Comparison of ENCODE assay signal across 8 cellular contexts in genomic region chr3:39148116-39149058, GRCh38. TPM values are rescaled to one million over a fixed set of nuclear protein-coding genes. Genes with fewer than 3 reads are reported as not detected.
DNase-seq lines count a peak whose midpoint lies in the region; ATAC-seq and TF ChIP-seq lines count a peak whose summit lies in the region.

No MANE protein-coding gene starts in this region.

- no peaks in the 10 kb centered on the region for H3K9me3 Mint-ChIP-seq in activated naive CD4-positive, alpha-beta T cell treated with anti-CD3 and anti-CD28 coated beads for 36 hours
- no peaks in the 10 kb centered on the region for H3K9me3 Mint-ChIP-seq in neural crest cell

- intact Hi-C loops in activated naive CD4-positive, alpha-beta T cell treated with anti-CD3 and anti-CD28 coated beads for 36 hours (cut with micrococcal nuclease): no loop called here
- intact Hi-C loops in dorsolateral prefrontal cortex (cut with DNase I): no loop called here

- DNase-seq in activated naive CD4-positive, alpha-beta T cell treated with anti-CD3 and anti-CD28 coated beads for 36 hours: peak; percentile 37
- no peak for DNase-seq in activated naive CD4-positive, alpha-beta T cell treated with anti-CD3 and anti-CD28 coated beads, Interleukin-2, amount 50 U/mL, for 16 hours
- DNase-seq in dorsolateral prefrontal cortex: no peak
- DNase-seq in neural crest cell (ENCODE audit: low read depth, low spot score): no peak
- DNase-seq in HK-2 (ENCODE audit: unreplicated experiment): no peak
- DNase-seq in LoVo (ENCODE audit: low spot score): no peak

- H3K27ac Mint-ChIP-seq in activated naive CD4-positive, alpha-beta T cell treated with anti-CD3 and anti-CD28 coated beads for 36 hours: peak overlapping the region; percentile 98
- peak overlapping the region; percentile 96 for H3K27ac Mint-ChIP-seq in neural crest cell (ENCODE audit: unreplicated experiment)

- peak; percentile 24; the same call in 1 of the 2 replicates for TF ChIP-seq POLR2A in Raji (IDR thresholded peaks at IDR 0.05; ENCODE audit: insufficient read depth, low read depth, low read length)

- ATAC-seq in HG02678 (IDR thresholded peaks at IDR 0.05; ENCODE audit: unreplicated experiment): peak; percentile 28

- H3K4me1 Mint-ChIP-seq in activated naive CD4-positive, alpha-beta T cell treated with anti-CD3 and anti-CD28 coated beads for 36 hours (ENCODE audit: low read depth): peaks cover 64% of the 10 kb centered on the region
- peaks cover 71% of the 10 kb centered on the region for H3K4me1 Mint-ChIP-seq in neural crest cell

- TF ChIP-seq CTCF in dorsolateral prefrontal cortex (IDR thresholded peaks at IDR 0.05 in 54 of 56, conservative IDR thresholded peaks at IDR 0.05 in 2 of 56; ENCODE audit: low read depth in 1 of 56, partially characterized antibody in 56 of 56) (no peak), neural crest cell (conservative IDR thresholded peaks at IDR 0.05) (no peak)

- peak overlapping the region; percentile 34 to 100 (median 97) for H3K27ac ChIP-seq in dorsolateral prefrontal cortex

- H3K27me3 Mint-ChIP-seq in activated naive CD4-positive, alpha-beta T cell treated with anti-CD3 and anti-CD28 coated beads for 36 hours (ENCODE audit: low read depth): no peaks in the 10 kb centered on the region
- peaks cover 18% of the 10 kb centered on the region for H3K27me3 Mint-ChIP-seq in neural crest cell (ENCODE audit: low read depth)

- peak overlapping the region; percentile 99 for H3K4me3 Mint-ChIP-seq in activated naive CD4-positive, alpha-beta T cell treated with anti-CD3 and anti-CD28 coated beads for 36 hours
- peak overlapping the region; percentile 28 for H3K4me3 Mint-ChIP-seq in neural crest cell

- H3K4me3 ChIP-seq in dorsolateral prefrontal cortex: peak overlapping the region in 27 of 59 donors; percentile 6 to 99 (median 26)

- CTCF ChIA-PET in activated naive CD4-positive, alpha-beta T cell treated with anti-CD3 and anti-CD28 coated beads for 36 hours (lab: Charles Lee): interaction anchor here (0.9 to 3.2 kb wide), 7 partner anchors 21 to 143 kb away, joined by 3 to 12 read pairs (median 6); partner anchors contain the start of genes GORASP1 and TTC21A

- no peaks in the 10 kb centered on the region for H3K27me3 ChIP-seq in dorsolateral prefrontal cortex

- peaks cover 88% of the 10 kb centered on the region for H3K36me3 Mint-ChIP-seq in activated naive CD4-positive, alpha-beta T cell treated with anti-CD3 and anti-CD28 coated beads for 36 hours (ENCODE audit: low read depth)
- H3K36me3 Mint-ChIP-seq in neural crest cell (ENCODE audit: low read depth): no peaks in the 10 kb centered on the region

RNA-seq across cellular contexts. Expression of gene CSRNP1, which starts 5.0 kb away (rescaled TPM):
- total RNA-seq in activated naive CD4-positive, alpha-beta T cell treated with anti-CD3 and anti-CD28 coated beads for 36 hours: 10 to 100 TPM; 66.5 to 71.0 TPM
- total RNA-seq in dorsolateral prefrontal cortex (10 to 100 TPM; 10.1 to 52.4 (median 18.1) TPM), neural crest cell (2.4 TPM in 2 replicates)

RNA-seq across cellular contexts. Expression of gene TTC21A, which starts 40.9 kb away (rescaled TPM):
- total RNA-seq in activated naive CD4-positive, alpha-beta T cell treated with anti-CD3 and anti-CD28 coated beads for 36 hours: 1 to 10 TPM; 1.5 to 1.6 TPM
- total RNA-seq in dorsolateral prefrontal cortex: 10 to 100 TPM; 12.8 to 44.7 (median 24.4) TPM
- total RNA-seq in neural crest cell: 6.8 and 8.2 TPM in 2 replicates

RNA-seq across cellular contexts. Expression of gene GORASP1, which starts 41.0 kb away (rescaled TPM):
- total RNA-seq in activated naive CD4-positive, alpha-beta T cell treated with anti-CD3 and anti-CD28 coated beads for 36 hours: 10 to 100 TPM; 19.0 to 21.8 TPM
- total RNA-seq in dorsolateral prefrontal cortex (10 to 100 TPM; 52.3 to 94.4 (median 70.3) TPM), neural crest cell (54.0 TPM in 2 replicates)

RNA-seq across cellular contexts. Expression of gene XIRP1, which starts 44.0 kb away (rescaled TPM):
- total RNA-seq in activated naive CD4-positive, alpha-beta T cell treated with anti-CD3 and anti-CD28 coated beads for 36 hours: under 1 TPM; 0.62 to 0.72 TPM
- total RNA-seq in dorsolateral prefrontal cortex (under 1 TPM in 41 of 120 experiments, not detected in 79; 0.06 to 0.38 (median 0.17) TPM), neural crest cell (not detected in 2 replicates)
